In the genomic region with DNA sequence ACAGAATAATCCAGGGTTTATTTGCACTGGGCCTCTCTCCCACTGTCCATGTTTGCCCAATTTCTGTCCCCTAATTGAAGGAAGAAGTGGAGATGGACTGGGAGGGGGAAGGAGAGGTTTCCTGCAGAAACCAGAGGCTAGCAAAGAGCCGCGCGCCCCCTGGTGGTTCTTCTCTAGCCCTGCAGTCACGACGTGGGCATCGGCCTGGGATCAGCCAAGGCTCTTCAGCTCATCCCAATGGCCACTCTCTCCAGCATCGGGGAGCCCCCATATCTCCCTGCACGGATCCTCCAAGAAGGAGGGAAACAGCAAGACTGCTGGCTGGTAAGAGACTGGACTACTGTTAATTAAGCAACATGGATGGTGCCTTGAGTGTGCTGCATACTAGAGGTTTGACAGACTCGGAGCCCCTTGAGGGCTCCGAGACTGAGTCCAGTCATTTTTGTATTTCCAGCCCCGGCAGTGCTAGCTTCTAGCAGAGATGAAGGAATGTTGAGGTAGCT, we compare ENCODE assay signal across 9 cellular contexts. TPM values are rescaled to one million over a fixed set of nuclear protein-coding genes. Genes with fewer than 3 reads are reported as not detected.
A peak's percentile ranks its signal among the peaks of the same experiment; 100 is the strongest.
DNase-seq lines count a peak whose midpoint lies in the region; ATAC-seq and TF ChIP-seq lines count a peak whose summit lies in the region.
"Had no signal": no experiment of that assay in that cellular context is flagged by ENCODE, and none has a peak within 500 bp of the region (broad histone marks: within the 10 kb centered on the region; RNA-seq: fewer than 3 reads in every experiment).

No MANE protein-coding gene starts in this region.

- CTCF ChIA-PET in Calu3 (lab: Charles Lee) = interaction anchor here (0.9 to 1.8 kb wide), 5 partner anchors 14 to 351 kb away, joined by 3 to 14 read pairs (median 6); no protein-coding TSS in a partner anchor

- DNase-seq in Calu3 (peak; percentile 86), NCI-H345 treated with DMSO at 0.1 percent for 48 hours (lab: John Stamatoyannopoulos, UW; ENCODE audit: unreplicated experiment) (peak; percentile 65), cardiac fibroblast (ENCODE audit: low read depth in 2 of 2) (peak; percentile 82 to 87), kidney epithelial cell (ENCODE audit: low read depth) (no peak), cortex of kidney (lab: John Stamatoyannopoulos, UW) (no peak)
- DNase-seq in stimulated activated CD4-positive, alpha-beta T cell treated with anti-CD3 and anti-CD28 coated beads, Interleukin-1b, Interleukin-23, amount 100 ng/mL, for 1 hour (ENCODE audit: low read depth in 2 of 2) = peak; percentile 38 to 61

- H3K4me3 ChIP-seq in cardiac fibroblast (replicated peaks in 1 of 2; ENCODE audit: low read depth in 2 of 2, low read length in 2 of 2) (no peak overlapping the region), kidney epithelial cell (ENCODE audit: low read depth, low read length) (no peak overlapping the region)

- H3K36me3 ChIP-seq in kidney epithelial cell (ENCODE audit: control insufficient read depth, insufficient read depth, low read length) = no peaks in the 10 kb centered on the region

- intact Hi-C loops in Calu3 (cut with micrococcal nuclease; ENCODE audit: unreplicated experiment) = loop anchor here (1.0 to 2.0 kb wide), 2 partner anchors 147 to 231 kb away; no protein-coding TSS in a partner anchor

- H3K9me3 Mint-ChIP-seq in Calu3 (ENCODE audit: low read depth, unreplicated experiment) = no peaks in the 10 kb centered on the region
- H3K9me3 Mint-ChIP-seq: IgD-negative memory B cell had no signal

- no peak overlapping the region for H3K4me3 Mint-ChIP-seq in Calu3 (ENCODE audit: low read depth, unreplicated experiment)

- H3K27me3 ChIP-seq in kidney epithelial cell (ENCODE audit: control insufficient read depth, insufficient read depth, low read length) = peaks cover 2% of the 10 kb centered on the region

- peak; percentile 59 for ATAC-seq in HG02759 (IDR thresholded peaks at IDR 0.05; ENCODE audit: unreplicated experiment)
- peak; percentile 51 to 53 for ATAC-seq in activated CD4-positive, CD25-positive, alpha-beta regulatory T cell treated with anti-CD3 and anti-CD28 coated beads, Interleukin-2, amount 50 U/mL, for 24 hours

- H3K27ac Mint-ChIP-seq in Calu3 (ENCODE audit: unreplicated experiment) = no peak overlapping the region

- no TSS peak for BruUV-seq in Calu3 (replicated peaks; lab: Mats Ljungman, UMichigan)

- TF ChIP-seq CTCF in Calu3 (IDR thresholded peaks at IDR 0.05; ENCODE audit: unreplicated experiment) (peak; percentile 95), cardiac fibroblast (IDR thresholded peaks at IDR 0.05; ENCODE audit: low read depth, low read length) (peak; percentile 97), kidney epithelial cell (IDR thresholded peaks at IDR 0.05; ENCODE audit: insufficient read depth, low read length, poor library complexity, severe bottlenecking) (peak; percentile 96)

- peaks cover 29% of the 10 kb centered on the region for H3K27me3 Mint-ChIP-seq in Calu3 (ENCODE audit: unreplicated experiment)

- peaks cover 8% of the 10 kb centered on the region for H3K36me3 Mint-ChIP-seq in Calu3 (ENCODE audit: insufficient read depth, unreplicated experiment)
- H3K36me3 Mint-ChIP-seq: IgD-negative memory B cell had no signal

- peaks cover 23% of the 10 kb centered on the region for H3K4me1 Mint-ChIP-seq in Calu3 (ENCODE audit: low read depth, unreplicated experiment)

RNA-seq across cellular contexts. Expression of a gene that starts 18.7 kb away (rescaled TPM):
- total RNA-seq in Calu3 (2022) = 10.8 and 11.0 TPM in 2 replicates
- total RNA-seq in kidney epithelial cell = 8.5 and 10.0 TPM in 2 replicates

RNA-seq across cellular contexts. Expression of a gene that starts 28.7 kb away (rescaled TPM):
- total RNA-seq in Calu3 (2022) (not detected in 2 replicates), kidney epithelial cell (not detected in 2 replicates)

RNA-seq across cellular contexts. Expression of a gene that starts 30.2 kb away (rescaled TPM):
- 0.24 and 0.28 TPM in 2 replicates for total RNA-seq in Calu3 (2022)
- not detected in 2 replicates for total RNA-seq in kidney epithelial cell

RNA-seq across cellular contexts. Expression of a gene that starts 53.4 kb away (rescaled TPM):
- total RNA-seq in Calu3 (2022) = not detected in 2 replicates
- not detected in 2 replicates for total RNA-seq in kidney epithelial cell

Comparison
In these comparisons a context has a peak if more than half of its experiments do, and no peak if none do; other contexts are left out.
1. DNase-seq: peak in Calu3 (single experiment), NCI-H345 treated with DMSO at 0.1 percent for 48 hours (single experiment), cardiac fibroblast (2 of 2) and stimulated activated CD4-positive, alpha-beta T cell treated with anti-CD3 and anti-CD28 coated beads, Interleukin-1b, Interleukin-23, amount 100 ng/mL, for 1 hour (2 of 2); none in kidney epithelial cell (single experiment) and cortex of kidney (single experiment).
2. Peak in every context shown above with its lines, with median percentiles within 50 percentile points of each other: CTCF ChIP-seq.